9 cellular contexts compared by ENCODE assay signal in genomic region chr9:135971892-135972291, GRCh38. TPM values are rescaled to one million over a fixed set of nuclear protein-coding genes. Genes with fewer than 3 reads are reported as not detected.
A peak's percentile ranks its signal among the peaks of the same experiment; 100 is the strongest.
DNase-seq lines count a peak whose midpoint lies in the region; ATAC-seq and TF ChIP-seq lines count a peak whose summit lies in the region.
"Had no signal": no experiment of that assay in that cellular context is flagged by ENCODE, and none has a peak within 500 bp of the region (broad histone marks: within the 10 kb centered on the region; RNA-seq: fewer than 3 reads in every experiment).

No MANE protein-coding gene starts in this region.

- intact Hi-C loops in sigmoid colon (cut with DNase I) = no loop called here

- DNase-seq in HAP-1 (ENCODE audit: low spot score in 2 of 2) (peak; percentile 19 to 80), T follicular helper cell (ENCODE audit: low read depth) (peak; percentile 38), ecto neural progenitor cell (ENCODE audit: low spot score) (peak; percentile 87), sigmoid colon (peak; percentile 52), NCI-H187 treated with DMSO at 0.1 percent for 48 hours (lab: John Stamatoyannopoulos, UW) (no peak), epidermal melanocyte (ENCODE audit: insufficient read length, low spot score) (no peak), GF-D8 (lab: John Stamatoyannopoulos, UW) (no peak)
- DNase-seq: occipital lobe had no signal

- H3K27ac ChIP-seq in sigmoid colon = no peak overlapping the region

- ATAC-seq in GM21619 (IDR thresholded peaks at IDR 0.05; ENCODE audit: unreplicated experiment) = no peak

- no peaks in the 10 kb centered on the region for H3K4me1 ChIP-seq in HAP-1
- peaks cover 0 to 12% (median 8%) of the 10 kb centered on the region in 4 donors for H3K4me1 ChIP-seq in sigmoid colon

- no peak for TF ChIP-seq POLR2A in sigmoid colon (IDR thresholded peaks at IDR 0.05)

- H3K27me3 ChIP-seq in HAP-1 (ENCODE audit: low read depth) (peaks cover 3% of the 10 kb centered on the region; the same call in 1 of the 2 replicates), sigmoid colon (peaks cover 0 to 14% (median 0%) of the 10 kb centered on the region in 3 donors)

- H3K9me3 ChIP-seq in HAP-1 (no peaks in the 10 kb centered on the region), sigmoid colon (no peaks in the 10 kb centered on the region)

- in situ Hi-C loops in HAP-1 (cut with MboI; ENCODE audit: low sequenced_read_pairs) = no loop called here

- H3K4me3 ChIP-seq in HAP-1 (no peak overlapping the region), sigmoid colon (no peak overlapping the region)

- TF ChIP-seq EP300 in sigmoid colon (IDR thresholded peaks at IDR 0.05) = no peak

- H3K36me3 ChIP-seq in HAP-1 (replicated peaks) (no peaks in the 10 kb centered on the region), sigmoid colon (no peaks in the 10 kb centered on the region)

- TF ChIP-seq CTCF in sigmoid colon (IDR thresholded peaks at IDR 0.05) = no peak

- WGBS in sigmoid colon, 2 donors = 20 to 45% methylated on average over 13 of the region's 13 CpGs

RNA-seq across cellular contexts. Expression of gene UBAC1, which starts 10.7 kb away (rescaled TPM):
- total RNA-seq in sigmoid colon = 10 to 100 TPM; 57.4 to 80.9 (median 67.3) TPM
- 10 to 100 TPM; 60.8 to 76.3 (median 71.8) TPM for polyA plus RNA-seq in sigmoid colon

Comparison
In these comparisons a context has a peak if more than half of its experiments do, and no peak if none do; other contexts are left out.
1. DNase-seq: peak in HAP-1 (2 of 2), T follicular helper cell (single experiment), ecto neural progenitor cell (single experiment) and sigmoid colon (single experiment); none in NCI-H187 treated with DMSO at 0.1 percent for 48 hours (single experiment), epidermal melanocyte (single experiment) and GF-D8 (single experiment).